9 cellular contexts compared by ENCODE assay signal in the genomic region with DNA sequence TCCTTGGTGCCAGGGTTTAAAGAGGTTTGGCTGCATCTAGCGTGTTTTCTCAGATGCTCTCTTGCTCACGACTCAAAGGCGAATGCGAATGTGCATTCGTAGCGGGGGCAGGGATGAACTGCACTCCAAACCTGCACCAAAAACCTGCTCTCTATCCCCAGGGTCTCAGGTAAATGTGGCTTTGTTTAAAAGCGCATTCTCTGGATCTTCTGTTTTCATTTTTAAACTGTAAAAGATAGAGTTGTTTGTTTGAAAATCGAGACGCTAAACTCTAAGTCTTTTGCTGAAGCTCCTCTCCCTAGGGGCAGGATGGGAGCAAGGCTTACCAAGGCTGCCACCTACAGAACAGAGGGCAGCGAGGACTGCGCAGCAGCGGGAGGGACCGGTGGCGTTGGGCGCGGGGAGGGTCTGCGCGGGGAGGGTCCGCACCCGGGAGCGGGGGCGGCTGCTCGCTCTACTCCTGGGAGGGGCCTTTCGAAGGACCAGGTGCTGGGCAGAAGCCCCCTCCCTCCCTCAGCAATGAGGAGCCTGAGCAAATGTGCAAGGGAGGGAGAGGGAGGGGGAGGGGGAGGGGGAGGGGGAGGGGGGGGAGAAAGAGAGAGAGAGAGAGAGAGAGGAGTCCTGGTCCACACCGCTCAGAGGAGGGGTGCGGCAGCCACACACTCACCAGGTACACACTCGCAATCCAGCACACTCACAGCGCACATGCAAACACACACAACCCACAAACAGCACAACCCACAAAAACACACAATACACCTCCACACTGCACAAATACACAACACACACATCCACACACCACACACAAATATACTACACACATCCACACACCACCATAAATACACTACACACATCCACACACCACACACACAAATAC.
DNase-seq lines count a peak whose midpoint lies in the region; ATAC-seq and TF ChIP-seq lines count a peak whose summit lies in the region.
"Had no signal": no experiment of that assay in that cellular context is flagged by ENCODE, and none has a peak within 500 bp of the region (broad histone marks: within the 10 kb centered on the region; RNA-seq: fewer than 3 reads in every experiment).

No MANE protein-coding gene starts in this region.

- TF ChIP-seq CTCF in GM10266 (IDR thresholded peaks at IDR 0.05; ENCODE audit: control insufficient read depth, insufficient read depth, low read depth, missing control alignments): peak; percentile 44

- H3K4me1 ChIP-seq in right cardiac atrium (ENCODE audit: control insufficient read depth, insufficient read depth, low read length): no peaks in the 10 kb centered on the region

- intact Hi-C loops in right cardiac atrium (cut with DNase I): loop anchor here in 3 of 4 donors (10.0 kb wide), 2 partner anchors 145 to 385 kb away; partner anchors contain the start of gene GRIN2A (in 2 of the 3)

- H3K27me3 ChIP-seq in right cardiac atrium (ENCODE audit: control insufficient read depth, insufficient read depth): no peaks in the 10 kb centered on the region

- peak; percentile 67 to 76 for ATAC-seq in right cardiac atrium
- ATAC-seq in HG02623 (IDR thresholded peaks at IDR 0.05; ENCODE audit: unreplicated experiment): no peak
- ATAC-seq: mucosa of descending colon had no signal

- H3K9me3 ChIP-seq in right cardiac atrium (ENCODE audit: control insufficient read depth, low read length): no peaks in the 10 kb centered on the region
- H3K9me3 ChIP-seq: mucosa of descending colon had no signal

- H3K27ac ChIP-seq in right cardiac atrium (ENCODE audit: low read length): no peak overlapping the region

- DNase-seq in GM10266 (ENCODE audit: extremely low spot score): peak; percentile 28
- peak; percentile 19 for DNase-seq in SK-N-DZ (ENCODE audit: low spot score)
- DNase-seq in right cardiac atrium: peak in 2 of 3 donors; percentile 57 to 66
- DNase-seq in retina: peak; percentile 88
- DNase-seq in COR-L47 (lab: John Stamatoyannopoulos, UW): no peak
- DNase-seq in glomerular visceral epithelial cell (ENCODE audit: extremely low spot score): no peak
- DNase-seq in MV-4-11 (lab: John Stamatoyannopoulos, UW): no peak
- DNase-seq: mucosa of descending colon had no signal

- 10% methylated on average over 28 of the region's 28 CpGs for WGBS in right cardiac atrium

- peak overlapping the region; percentile 1 for H3K4me3 ChIP-seq in right cardiac atrium (ENCODE audit: low read length)
- H3K4me3 ChIP-seq: mucosa of descending colon had no signal

Comparison
In these comparisons a context has a peak if more than half of its experiments do, and no peak if none do; other contexts are left out.
1. DNase-seq: peak in GM10266 (single experiment), SK-N-DZ (single experiment), right cardiac atrium (2 of 3) and retina (single experiment); none in COR-L47 (single experiment), glomerular visceral epithelial cell (single experiment) and MV-4-11 (single experiment).